In genomic region chr7:74788369-74789150, GRCh38 we compare ENCODE assay signal across 8 cellular contexts. TPM values are rescaled to one million over a fixed set of nuclear protein-coding genes. Genes with fewer than 3 reads are reported as not detected.
DNase-seq lines count a peak whose midpoint lies in the region; ATAC-seq, FAIRE-seq and TF ChIP-seq lines count a peak whose summit lies in the region.
"Not testable (repeated sequence)": the region's sequence is repeated elsewhere in the genome, so short reads cannot be mapped to it uniquely, and the experiment has no call there.

No MANE protein-coding gene starts in this region.

- DNase-seq in DMS53 (lab: John Stamatoyannopoulos, UW) (peak; percentile 93), H9 (peak; percentile 91), LoVo (ENCODE audit: low spot score) (peak; percentile 94), OCI-M1 (lab: John Stamatoyannopoulos, UW) (peak; percentile 98), activated T-cell treated with anti-CD3 and anti-CD28 coated beads for 1 hour (ENCODE audit: low read depth) (peak; percentile 92), mucosa of descending colon (peak; percentile 97 to 100 (median 99))
- DNase-seq in stimulated activated CD8-positive, alpha-beta memory T cell treated with anti-CD3 and anti-CD28 coated beads, Interleukin-15, amount 100 ng/mL, for 24 hours (ENCODE audit: low read depth), result peak; percentile 79

- not testable (repeated sequence) for H3K27ac Mint-ChIP-seq in H9

- H2AK5ac ChIP-seq in H9 (ENCODE audit: insufficient read length, low read length), result not testable (repeated sequence)

- H2BK12ac ChIP-seq in H9 (ENCODE audit: insufficient read length, low read depth, low read length), result not testable (repeated sequence)

- not testable (repeated sequence) for H3T11ph ChIP-seq in H9 (ENCODE audit: low read length)

- TF ChIP-seq CTCF in H9 (conservative IDR thresholded peaks at IDR 0.05); mucosa of descending colon (IDR thresholded peaks at IDR 0.05): not testable (repeated sequence)

- not testable (repeated sequence) for H4K91ac ChIP-seq in H9 (ENCODE audit: insufficient read length, low read depth, low read length)

- H4K20me1 ChIP-seq in H9 (ENCODE audit: control insufficient read depth, insufficient read depth, insufficient read length), result not testable (repeated sequence)

- H3K14ac ChIP-seq in H9 (ENCODE audit: insufficient read depth, low read length), result not testable (repeated sequence)

- not testable (repeated sequence) for H4K5ac ChIP-seq in H9 (ENCODE audit: insufficient read length, low read depth, low read length)

- H2BK120ac ChIP-seq in H9 (ENCODE audit: low read depth, low read length, poor library complexity, severe bottlenecking), result not testable (repeated sequence)

- H3K79me1 ChIP-seq in H9 (ENCODE audit: insufficient read depth, low read depth, low read length, poor library complexity, severe bottlenecking), result not testable (repeated sequence)

- not testable (repeated sequence) for H2BK5ac ChIP-seq in H9 (ENCODE audit: insufficient read length, low read length)

- H3K36me3 ChIP-seq in mucosa of descending colon (ENCODE audit: low read depth), result not testable (repeated sequence)

- H3K9ac ChIP-seq in H9 (ENCODE audit: extremely low read depth, insufficient read length, low read length), result not testable (repeated sequence)

- not testable (repeated sequence) for H3K27ac ChIP-seq in H9 (ENCODE audit: insufficient read length, low read depth, low read length)

- no CpG with 5 or more reads among the region's 82 CpGs for WGBS in H9 (ENCODE audit: extremely low coverage, insufficient read length, low lambda C conversion rate)

- ATAC-seq in mucosa of descending colon, result peak; percentile 96

- not testable (repeated sequence) for H3K23ac ChIP-seq in H9 (ENCODE audit: insufficient read length, low read depth, low read length)

- not testable (repeated sequence) for H3K9me3 ChIP-seq in H9 (ENCODE audit: control insufficient read depth, low read depth, low read length); mucosa of descending colon

- not testable (repeated sequence) for H3K36me3 Mint-ChIP-seq in H9 (ENCODE audit: insufficient read depth in 1 of 3, low read depth in 3 of 3)

- not testable (repeated sequence) for H4K8ac ChIP-seq in H9 (replicated peaks; ENCODE audit: insufficient read length, low read depth, low read length)

- not testable (repeated sequence) for H3K27me3 Mint-ChIP-seq in H9 (ENCODE audit: low read depth)

- H3K4me1 Mint-ChIP-seq in H9, result not testable (repeated sequence)

- H3K4me3 ChIP-seq in mucosa of descending colon, result not testable (repeated sequence)

- H3K56ac ChIP-seq in H9 (ENCODE audit: insufficient read length, low read depth, low read length), result not testable (repeated sequence)

- peak; percentile 23 for FAIRE-seq in endometrium (lab: Jason Lieb, UNC)

- not testable (repeated sequence) for H2BK15ac ChIP-seq in H9 (ENCODE audit: low read depth, low read length)

- not testable (repeated sequence) for H3K4me1 ChIP-seq in H9 (ENCODE audit: insufficient read depth, low read length); mucosa of descending colon (ENCODE audit: low read depth)

- not testable (repeated sequence) for H3K23me2 ChIP-seq in H9 (ENCODE audit: insufficient read length, low read depth, low read length, poor library complexity, severe bottlenecking)

- not testable (repeated sequence) for H3K4ac ChIP-seq in H9 (ENCODE audit: low read depth, low read length)

- H2BK20ac ChIP-seq in H9 (ENCODE audit: low read depth, low read length, poor library complexity, severe bottlenecking), result not testable (repeated sequence)

- not testable (repeated sequence) for H3K79me2 ChIP-seq in H9 (ENCODE audit: insufficient read depth, low read length)

- not testable (repeated sequence) for H3K9me3 Mint-ChIP-seq in H9

- intact Hi-C loops in mucosa of descending colon (cut with DNase I, micrococcal nuclease), result not testable (repeated sequence)

- H2AFZ ChIP-seq in H9 (ENCODE audit: low read length), result not testable (repeated sequence)

- H3K18ac ChIP-seq in H9 (ENCODE audit: insufficient read length, low read depth, low read length), result not testable (repeated sequence)

- H3K4me3 Mint-ChIP-seq in H9, result not testable (repeated sequence)

- not testable (repeated sequence) for H3K4me2 ChIP-seq in H9 (ENCODE audit: insufficient read depth, insufficient read length, low read length)

- not testable (repeated sequence) for H3K27me3 ChIP-seq in H9 (ENCODE audit: insufficient read depth, low read length)

RNA-seq across cellular contexts. Expression of gene NCF1, which starts 14.7 kb away (rescaled TPM):
- total RNA-seq in H9 (2021) (0.33 and 0.63 TPM in 2 replicates), mucosa of descending colon (1 to 10 TPM; 3.9 to 8.3 (median 5.2) TPM)
